3 cellular contexts compared by ENCODE assay signal in genomic region chr9:14664022-14664421, GRCh38. TPM values are rescaled to one million over a fixed set of nuclear protein-coding genes. Genes with fewer than 3 reads are reported as not detected.
"Had no signal": no experiment of that assay in that cellular context is flagged by ENCODE, and none has a peak within 500 bp of the region (broad histone marks: within the 10 kb centered on the region; RNA-seq: fewer than 3 reads in every experiment).

No MANE protein-coding gene starts in this region.

RNA-seq across cellular contexts. Expression of gene CER1, which starts 58.5 kb away (rescaled TPM):
- total RNA-seq: GM23248, H4, HFFc6 had no signal
